ENCODE assay signal across 25 cellular contexts in genomic region chr1:17375651-17376050, GRCh38. TPM values are rescaled to one million over a fixed set of nuclear protein-coding genes. Genes with fewer than 3 reads are reported as not detected.
A peak's percentile ranks its signal among the peaks of the same experiment; 100 is the strongest.
DNase-seq lines count a peak whose midpoint lies in the region; TF ChIP-seq lines count a peak whose summit lies in the region.
"Had no signal": no experiment of that assay in that cellular context is flagged by ENCODE, and none has a peak within 500 bp of the region (broad histone marks: within the 10 kb centered on the region; RNA-seq: fewer than 3 reads in every experiment).

No MANE protein-coding gene starts in this region.

- no peaks in the 10 kb centered on the region for H3K79me2 ChIP-seq in OCI-LY3 (ENCODE audit: low read length)

- H3K9me3 ChIP-seq in OCI-LY3 (ENCODE audit: insufficient read depth, low read length): no peaks in the 10 kb centered on the region
- H3K9me3 ChIP-seq: A549; BLaER1 treated with 17β-estradiol and CSF1 and Interleukin-3, amounts not matched to agents 10 nM and 100 nM; Caco-2 had no signal

- no peak overlapping the region for H2AFZ ChIP-seq in OCI-LY3 (ENCODE audit: low read depth, low read length)

- no peak overlapping the region for H3K27ac ChIP-seq in OCI-LY3 (ENCODE audit: low read length)
- H3K27ac ChIP-seq: 22Rv1; A549; BLaER1 treated with 17β-estradiol and CSF1 and Interleukin-3, amounts not matched to agents 10 nM and 100 nM; C4-2B had no signal

- 0 out of 2 replicates have a peak, but pooled peaks cover 10% of the 10 kb centered on the region for H3K27me3 ChIP-seq in OCI-LY3 (ENCODE audit: low read depth, low read length)
- H3K27me3 ChIP-seq: BLaER1 treated with 17β-estradiol and CSF1 and Interleukin-3, amounts not matched to agents 10 nM and 100 nM had no signal

- no peak overlapping the region for H3K9ac ChIP-seq in OCI-LY3 (ENCODE audit: low read length)
- H3K9ac ChIP-seq: BLaER1 treated with 17β-estradiol and CSF1 and Interleukin-3, amounts not matched to agents 10 nM and 100 nM had no signal

- no peak overlapping the region for H3K4me3 ChIP-seq in OCI-LY3 (ENCODE audit: low read length)
- H3K4me3 ChIP-seq: A549; BLaER1 treated with 17β-estradiol and CSF1 and Interleukin-3, amounts not matched to agents 10 nM and 100 nM; GM12878 had no signal

- intact Hi-C loops in cardiac septum (cut with DNase I): no loop called here

- 0 out of 2 replicates have a peak, but pooled peaks cover 2% of the 10 kb centered on the region for H3K4me1 ChIP-seq in OCI-LY3 (ENCODE audit: low read length)
- H3K4me1 ChIP-seq: A549, Caco-2 had no signal

- DNase-seq in epidermal melanocyte (ENCODE audit: insufficient read length, low spot score): peak; percentile 8
- DNase-seq in nucleus accumbens (lab: John Stamatoyannopoulos, UW): peak in 34 of 56 donors; percentile 2 to 83 (median 30)
- DNase-seq in putamen (ENCODE audit: low spot score): peak; percentile 78
- DNase-seq in NCI-H748 treated with DMSO at 0.1 percent for 48 hours (lab: John Stamatoyannopoulos, UW): no peak
- no peak for DNase-seq in DMS79 (lab: John Stamatoyannopoulos, UW)
- DNase-seq in cardiac septum (ENCODE audit: low spot score): no peak
- no peak for DNase-seq in central memory CD4-positive, alpha-beta T cell
- DNase-seq: AML-193; Caco-2; Calu3; CD4-positive, alpha-beta T cell; CD8-positive, alpha-beta T cell; DND-41; EL; GDM1 had no signal

- no peaks in the 10 kb centered on the region for H4K20me1 ChIP-seq in OCI-LY3 (ENCODE audit: insufficient read depth, low read length)
- H4K20me1 ChIP-seq: BLaER1 treated with 17β-estradiol and CSF1 and Interleukin-3, amounts not matched to agents 10 nM and 100 nM had no signal

- 0 out of 2 replicates have a peak overlapping the region, but pooled peaks have one; percentile 5 for H3K4me2 ChIP-seq in OCI-LY3 (ENCODE audit: low read length)
- H3K4me2 ChIP-seq: A549; BLaER1 treated with 17β-estradiol and CSF1 and Interleukin-3, amounts not matched to agents 10 nM and 100 nM had no signal

- no peaks in the 10 kb centered on the region for H3K36me3 ChIP-seq in OCI-LY3 (replicated peaks; ENCODE audit: low read depth, low read length)
- H3K36me3 ChIP-seq: BLaER1 treated with 17β-estradiol and CSF1 and Interleukin-3, amounts not matched to agents 10 nM and 100 nM had no signal

- no peak for TF ChIP-seq CTCF in OCI-LY3 (IDR thresholded peaks at IDR 0.05; ENCODE audit: low read depth, low read length)

RNA-seq across cellular contexts. Expression of gene PADI6, which starts 3.7 kb away (rescaled TPM):
- total RNA-seq in cardiac septum: not detected
- total RNA-seq: A172; B cell; Caco-2; Calu3; CD4-positive, alpha-beta T cell; CD8-positive, alpha-beta T cell; Daoy; G401; GM12878 had no signal

Comparison
In these comparisons a context has a peak if more than half of its experiments do, and no peak if none do; other contexts are left out.
1. DNase-seq: peak in epidermal melanocyte (single experiment), nucleus accumbens (34 of 56) and putamen (single experiment); none in NCI-H748 treated with DMSO at 0.1 percent for 48 hours (single experiment), DMS79 (single experiment), cardiac septum (single experiment) and central memory CD4-positive, alpha-beta T cell (single experiment).